13 cellular contexts compared by ENCODE assay signal in genomic region chr5:395921-396714, GRCh38. TPM values are rescaled to one million over a fixed set of nuclear protein-coding genes. Genes with fewer than 3 reads are reported as not detected.
DNase-seq lines count a peak whose midpoint lies in the region; ATAC-seq and TF ChIP-seq lines count a peak whose summit lies in the region.
"Had no signal": no experiment of that assay in that cellular context is flagged by ENCODE, and none has a peak within 500 bp of the region (broad histone marks: within the 10 kb centered on the region; RNA-seq: fewer than 3 reads in every experiment).

No MANE protein-coding gene starts in this region.

- intact Hi-C loops in Right ventricle myocardium inferior (cut with DNase I) (no loop called here), vagina (cut with DNase I) (no loop called here)

- H3K27me3 ChIP-seq in right atrium auricular region (no peaks in the 10 kb centered on the region), vagina (no peaks in the 10 kb centered on the region)

- peaks cover 0 to 14% of the 10 kb centered on the region in 2 donors for H3K4me1 ChIP-seq in right atrium auricular region
- H3K4me1 ChIP-seq in vagina, result peaks cover 65% of the 10 kb centered on the region

- peaks cover 22% of the 10 kb centered on the region for H3K36me3 Mint-ChIP-seq in activated CD8-positive, alpha-beta memory T cell treated with anti-CD3 and anti-CD28 coated beads, Interleukin-2, amount 10 ng/mL, durations not matched to agents 7 days and 5 days

- no peak for TF ChIP-seq POLR2A in vagina (IDR thresholded peaks at IDR 0.05)

- no peak overlapping the region for H3K4me3 ChIP-seq in right atrium auricular region
- no peak overlapping the region for H3K4me3 ChIP-seq in vagina
- H3K4me3 ChIP-seq: gastrocnemius medialis had no signal

- H3K4me3 Mint-ChIP-seq in activated CD8-positive, alpha-beta memory T cell treated with anti-CD3 and anti-CD28 coated beads, Interleukin-2, amount 10 ng/mL, durations not matched to agents 7 days and 5 days, result no peak overlapping the region

- DNase-seq in Right ventricle myocardium inferior (ENCODE audit: missing footprints) (peak; percentile 45), right atrium auricular region (ENCODE audit: low spot score) (no peak), mesenteric fat pad (ENCODE audit: low spot score) (peak; percentile 85), vagina (ENCODE audit: extremely low spot score in 2 of 2) (peak; percentile 56 to 84), amniotic stem cell (lab: John Stamatoyannopoulos, UW) (no peak)
- DNase-seq in activated CD8-positive, alpha-beta memory T cell treated with anti-CD3 and anti-CD28 coated beads, Interleukin-2, amount 10 ng/mL, durations not matched to agents 7 days and 5 days, result no peak
- DNase-seq in activated naive CD4-positive, alpha-beta T cell treated with anti-CD3 and anti-CD28 coated beads, Interleukin-2, amount 50 U/mL, for 16 hours, result no peak
- DNase-seq: C1 segment of cervical spinal cord, gastrocnemius medialis, Karpas-422, nucleus accumbens, RPMI8226 had no signal

- H3K36me3 ChIP-seq in right atrium auricular region (no peaks in the 10 kb centered on the region), vagina (no peaks in the 10 kb centered on the region)
- H3K36me3 ChIP-seq: gastrocnemius medialis had no signal

- no peaks in the 10 kb centered on the region for H3K9me3 Mint-ChIP-seq in activated CD8-positive, alpha-beta memory T cell treated with anti-CD3 and anti-CD28 coated beads, Interleukin-2, amount 10 ng/mL, durations not matched to agents 7 days and 5 days (ENCODE audit: low read depth)

- ATAC-seq in Right ventricle myocardium inferior (no peak), HG03521 (IDR thresholded peaks at IDR 0.05; ENCODE audit: unreplicated experiment) (no peak)
- ATAC-seq in activated CD8-positive, alpha-beta memory T cell treated with anti-CD3 and anti-CD28 coated beads, Interleukin-2, amount 10 ng/mL, durations not matched to agents 7 days and 5 days, result no peak
- ATAC-seq: gastrocnemius medialis had no signal

- H3K4me1 Mint-ChIP-seq in activated CD8-positive, alpha-beta memory T cell treated with anti-CD3 and anti-CD28 coated beads, Interleukin-2, amount 10 ng/mL, durations not matched to agents 7 days and 5 days, result peaks cover 39% of the 10 kb centered on the region

- H3K27ac Mint-ChIP-seq in activated CD8-positive, alpha-beta memory T cell treated with anti-CD3 and anti-CD28 coated beads, Interleukin-2, amount 10 ng/mL, durations not matched to agents 7 days and 5 days, result peak overlapping the region; percentile 12

- no peaks in the 10 kb centered on the region for H3K9me3 ChIP-seq in right atrium auricular region
- H3K9me3 ChIP-seq in vagina, result no peaks in the 10 kb centered on the region
- H3K9me3 ChIP-seq: gastrocnemius medialis had no signal

- TF ChIP-seq CTCF in right atrium auricular region (IDR thresholded peaks at IDR 0.05) (no peak), vagina (IDR thresholded peaks at IDR 0.05) (no peak)

- H3K27ac ChIP-seq in right atrium auricular region (no peak overlapping the region), vagina (peak overlapping the region; percentile 90)
- H3K27ac ChIP-seq: gastrocnemius medialis had no signal

- peaks cover 4% of the 10 kb centered on the region for H3K27me3 Mint-ChIP-seq in activated CD8-positive, alpha-beta memory T cell treated with anti-CD3 and anti-CD28 coated beads, Interleukin-2, amount 10 ng/mL, durations not matched to agents 7 days and 5 days

- CTCF ChIA-PET in activated CD8-positive, alpha-beta memory T cell treated with anti-CD3 and anti-CD28 coated beads, Interleukin-2, amount 10 ng/mL, durations not matched to agents 7 days and 5 days (lab: Charles Lee), result interaction anchor here (0.8 kb wide), 1 partner anchor 15 kb away, joined by 4 read pairs; no protein-coding TSS in a partner anchor

RNA-seq across cellular contexts. Expression of gene EXOC3, which starts 46.9 kb away (rescaled TPM):
- 47.3 TPM for total RNA-seq in Right ventricle myocardium inferior
- 10 to 100 TPM; 34.7 to 40.7 TPM for total RNA-seq in right atrium auricular region
- total RNA-seq in activated CD8-positive, alpha-beta memory T cell treated with anti-CD3 and anti-CD28 coated beads, Interleukin-2, amount 10 ng/mL, durations not matched to agents 7 days and 5 days, result 10 to 100 TPM; 68.2 to 71.2 TPM
- 58.5 TPM for total RNA-seq in mesenteric fat pad
- total RNA-seq in vagina, result 67.5 TPM

Comparison
In these comparisons a context has a peak if more than half of its experiments do, and no peak if none do; other contexts are left out.
1. DNase-seq: peak in Right ventricle myocardium inferior (single experiment), mesenteric fat pad (single experiment) and vagina (2 of 2); none in right atrium auricular region (single experiment), activated CD8-positive, alpha-beta memory T cell treated with anti-CD3 and anti-CD28 coated beads, Interleukin-2, amount 10 ng/mL, durations not matched to agents 7 days and 5 days (single experiment), activated naive CD4-positive, alpha-beta T cell treated with anti-CD3 and anti-CD28 coated beads, Interleukin-2, amount 50 U/mL, for 16 hours (single experiment) and amniotic stem cell (single experiment).